Comparison of ENCODE assay signal across 1 cellular context in genomic region chr21:36949171-36950141, GRCh38.
TF ChIP-seq lines count a peak whose summit lies in the region.

No MANE protein-coding gene starts in this region.

TF ChIP-seq in K562, 482 proteins besides CTCF, POLR2A, EP300 and RAD21 (continued from another document):
- TF ChIP-seq POU5F1 (IDR thresholded peaks at IDR 0.05; ENCODE audit: borderline replicate concordance, low read depth, low read length, partially characterized antibody): no peak
- no peak for TF ChIP-seq BRF2 (IDR thresholded peaks at IDR 0.05; ENCODE audit: borderline replicate concordance, insufficient read depth, insufficient read length)
- no peak for TF ChIP-seq MCM3 (IDR thresholded peaks at IDR 0.05)
- TF ChIP-seq CBFA2T3 (IDR thresholded peaks at IDR 0.05): peak; percentile 25; the same call in 1 of the 2 replicates
- no peak for TF ChIP-seq ZSCAN32 (CRISPR knock-in tag; IDR thresholded peaks at IDR 0.05)
- TF ChIP-seq DMBX1 (CRISPR knock-in tag; IDR thresholded peaks at IDR 0.05; ENCODE audit: borderline replicate concordance): no peak
- peak in 1 of 2 experiments; percentile 26; a peak in 1 of 4 replicates for TF ChIP-seq HDAC1 (IDR thresholded peaks at IDR 0.05)
- TF ChIP-seq ZNF384 (IDR thresholded peaks at IDR 0.05; ENCODE audit: low read depth, low read length): no peak
- peak in 1 of 3 experiments; percentile 46 for TF ChIP-seq YY1 (IDR thresholded peaks at IDR 0.05; ENCODE audit: borderline replicate concordance in 1 of 3, control insufficient read depth in 1 of 3, extremely low read depth in 1 of 3, insufficient read depth in 3 of 3, insufficient read length in 1 of 3, insufficient replicate concordance in 2 of 3, low read depth in 1 of 3, low read length in 2 of 3)
